25 cellular contexts compared by ENCODE assay signal in genomic region chr13:33212396-33212795, GRCh38.
"Had no signal": no experiment of that assay in that cellular context is flagged by ENCODE, and none has a peak within 500 bp of the region (broad histone marks: within the 10 kb centered on the region; RNA-seq: fewer than 3 reads in every experiment).

No MANE protein-coding gene starts in this region.

- H3K27me3 ChIP-seq: adrenal gland had no signal

- H3K4me3 ChIP-seq: adrenal gland had no signal

- H3K27ac Mint-ChIP-seq: activated CD8-positive, alpha-beta T cell treated with anti-CD3 and anti-CD28 coated beads, Interleukin-2, amount 10 ng/mL, durations not matched to agents 7 days and 5 days; activated naive CD8-positive, alpha-beta T cell treated with anti-CD3 and anti-CD28 coated beads, Interleukin-2, amount 10 ng/mL, durations not matched to agents 7 days and 5 days; IgD-negative memory B cell; T-helper 1 cell treated with Interleukin-12 subunit alpha and Interleukin-12 subunit beta and Interleukin-4 antibody, amounts not matched to agents 30 μg/mL and 1 μg/mL, for 36 hours had no signal

- H3K36me3 ChIP-seq: adrenal gland had no signal

- H3K9me3 ChIP-seq: adrenal gland had no signal

- H3K36me3 Mint-ChIP-seq: activated naive CD8-positive, alpha-beta T cell treated with anti-CD3 and anti-CD28 coated beads, Interleukin-2, amount 10 ng/mL, durations not matched to agents 7 days and 5 days; IgD-negative memory B cell had no signal

- ATAC-seq: activated CD4-positive, CD25-positive, alpha-beta regulatory T cell treated with anti-CD3 and anti-CD28 coated beads, Interleukin-2, amount 50 U/mL, for 24 hours; activated CD8-positive, alpha-beta T cell treated with anti-CD3 and anti-CD28 coated beads, Interleukin-2, amount 10 ng/mL, durations not matched to agents 7 days and 5 days; Panc1 had no signal

- H3K4me3 Mint-ChIP-seq: activated CD8-positive, alpha-beta T cell treated with anti-CD3 and anti-CD28 coated beads, Interleukin-2, amount 10 ng/mL, durations not matched to agents 7 days and 5 days; activated naive CD8-positive, alpha-beta T cell treated with anti-CD3 and anti-CD28 coated beads, Interleukin-2, amount 10 ng/mL, durations not matched to agents 7 days and 5 days; IgD-negative memory B cell; T-helper 1 cell treated with Interleukin-12 subunit alpha and Interleukin-12 subunit beta and Interleukin-4 antibody, amounts not matched to agents 30 μg/mL and 1 μg/mL, for 36 hours had no signal

- DNase-seq: activated CD4-positive, alpha-beta T cell treated with anti-CD3 and anti-CD28 coated beads for 4 hours; activated CD4-positive, alpha-beta T cell treated with anti-CD3 and anti-CD28 coated beads, Interleukin-2, amount 50 U/mL, for 4 hours; activated CD8-positive, alpha-beta memory T cell treated with anti-CD3 and anti-CD28 coated beads, Interleukin-2, amount 50 U/mL, for 48 hours; activated CD8-positive, alpha-beta T cell treated with anti-CD3 and anti-CD28 coated beads, Interleukin-2, amount 10 ng/mL, durations not matched to agents 7 days and 5 days; activated naive CD4-positive, alpha-beta T cell treated with anti-CD3 and anti-CD28 coated beads, Interleukin-2, amount 50 U/mL, for 16 hours; activated naive CD8-positive, alpha-beta T cell treated with anti-CD3 and anti-CD28 coated beads, Interleukin-2, amount 10 ng/mL, durations not matched to agents 7 days and 5 days; activated T-cell treated with anti-CD3 and anti-CD28 coated beads, Interleukin-2, amount 50 U/mL, for 1 hour; anterior cingulate cortex; KG1; NCI-H1092; NCI-H1417; NCI-H1930; NCI-H2107; NCI-H2171 treated with DMSO at 0.1 percent for 48 hours; NCI-H226; NCI-H526; NCI-H82; OCI-M1; Right ventricle myocardium superior; RPMI8226 had no signal

- H3K9me3 Mint-ChIP-seq: activated naive CD8-positive, alpha-beta T cell treated with anti-CD3 and anti-CD28 coated beads, Interleukin-2, amount 10 ng/mL, durations not matched to agents 7 days and 5 days; IgD-negative memory B cell; T-helper 1 cell treated with Interleukin-12 subunit alpha and Interleukin-12 subunit beta and Interleukin-4 antibody, amounts not matched to agents 30 μg/mL and 1 μg/mL, for 36 hours had no signal

- H3K4me1 Mint-ChIP-seq: IgD-negative memory B cell had no signal
